In genomic region chr11:64876835-64877341, GRCh38 we compare ENCODE assay signal across 8 cellular contexts. TPM values are rescaled to one million over a fixed set of nuclear protein-coding genes. Genes with fewer than 3 reads are reported as not detected.
DNase-seq lines count a peak whose midpoint lies in the region; ATAC-seq and TF ChIP-seq lines count a peak whose summit lies in the region.

No MANE protein-coding gene starts in this region.

- no peak for TF ChIP-seq CTCF in left ventricle myocardium inferior (IDR thresholded peaks at IDR 0.05; ENCODE audit: borderline replicate concordance)
- TF ChIP-seq CTCF in ascending aorta (IDR thresholded peaks at IDR 0.05), result no peak

- DNase-seq in left ventricle myocardium inferior, result no peak
- DNase-seq in left cardiac atrium, result no peak
- peak in 1 of 2 donors; percentile 77 for DNase-seq in ascending aorta (ENCODE audit: low spot score in 2 of 2)
- peak in 10 of 49 donors; percentile 20 to 56 (median 42) for DNase-seq in substantia nigra (lab: John Stamatoyannopoulos, UW)
- no peak for DNase-seq in DMS153 treated with DMSO at 0.1 percent for 48 hours (lab: John Stamatoyannopoulos, UW; ENCODE audit: unreplicated experiment)
- no peak for DNase-seq in GM19240 (ENCODE audit: insufficient read length, low spot score)
- no peak for DNase-seq in posterior vena cava (ENCODE audit: low spot score)

- no peaks in the 10 kb centered on the region for H3K9me3 ChIP-seq in left ventricle myocardium inferior (replicated peaks)
- no peaks in the 10 kb centered on the region for H3K9me3 ChIP-seq in ascending aorta

- H3K36me3 ChIP-seq in left ventricle myocardium inferior, result peaks cover 28% of the 10 kb centered on the region
- peaks cover 24 to 25% of the 10 kb centered on the region in 2 donors for H3K36me3 ChIP-seq in ascending aorta

- intact Hi-C loops in left ventricle myocardium inferior (cut with micrococcal nuclease) (no loop called here), left cardiac atrium (cut with DNase I) (no loop called here), ascending aorta (cut with DNase I) (no loop called here), posterior vena cava (cut with DNase I) (no loop called here)

- H3K4me1 ChIP-seq in left ventricle myocardium inferior (peaks cover 92% of the 10 kb centered on the region), ascending aorta (peaks cover 11 to 36% of the 10 kb centered on the region in 2 donors)

- H3K27me3 ChIP-seq in left ventricle myocardium inferior (ENCODE audit: low read depth), result no peaks in the 10 kb centered on the region
- no peaks in the 10 kb centered on the region for H3K27me3 ChIP-seq in ascending aorta
- no peaks in the 10 kb centered on the region for H3K27me3 ChIP-seq in layer of hippocampus (ENCODE audit: control insufficient read depth, insufficient read depth, low read length)

- ATAC-seq in left cardiac atrium, result no peak

- peak overlapping the region; percentile 94 for H3K4me3 ChIP-seq in left ventricle myocardium inferior
- H3K4me3 ChIP-seq in ascending aorta, result peak overlapping the region; percentile 67 to 93

- H3K27ac ChIP-seq in left ventricle myocardium inferior (replicated peaks) (peak overlapping the region; percentile 94), ascending aorta (peak overlapping the region; percentile 63 to 77), layer of hippocampus (ENCODE audit: low read depth, low read length) (peak overlapping the region; percentile 94), substantia nigra (ENCODE audit: low read depth, low read length, poor library complexity, severe bottlenecking) (peak overlapping the region; percentile 94)

RNA-seq across cellular contexts. Expression of gene EHD1, which starts 1.5 kb away (rescaled TPM):
- total RNA-seq in left ventricle myocardium inferior, result 40.3 TPM
- 10 to 100 TPM; 36.6 to 43.1 TPM for total RNA-seq in left cardiac atrium
- total RNA-seq in ascending aorta, result 216 TPM
- total RNA-seq in posterior vena cava, result 100 to 1,000 TPM; 135 to 164 TPM

RNA-seq across cellular contexts. Expression of gene CDC42BPG, which starts 32.4 kb away (rescaled TPM):
- total RNA-seq in left ventricle myocardium inferior (1.1 TPM), left cardiac atrium (under 1 TPM; 0.55 to 0.65 TPM), ascending aorta (not detected), posterior vena cava (under 1 TPM; 0.37 to 0.38 TPM)

RNA-seq across cellular contexts. Expression of gene ATG2A, which starts 40.1 kb away (rescaled TPM):
- total RNA-seq in left ventricle myocardium inferior (13.1 TPM), left cardiac atrium (10 to 100 TPM; 12.3 to 14.6 TPM), ascending aorta (39.5 TPM), posterior vena cava (10 to 100 TPM; 12.3 to 14.9 TPM)

RNA-seq across cellular contexts. Expression of gene PPP2R5B, which starts 47.6 kb away (rescaled TPM):
- total RNA-seq in left ventricle myocardium inferior (22.5 TPM), left cardiac atrium (10 to 100 TPM; 17.9 to 20.5 TPM), ascending aorta (115 TPM), posterior vena cava (10 to 100 TPM; 17.5 to 30.7 TPM)

RNA-seq across cellular contexts. Expression of gene GPHA2, which starts 58.8 kb away (rescaled TPM):
- not detected for total RNA-seq in left ventricle myocardium inferior
- total RNA-seq in left cardiac atrium, result not detected
- total RNA-seq in ascending aorta, result not detected
- not detected for total RNA-seq in posterior vena cava
